Comparison of ENCODE assay signal across 15 cellular contexts in the genomic region with DNA sequence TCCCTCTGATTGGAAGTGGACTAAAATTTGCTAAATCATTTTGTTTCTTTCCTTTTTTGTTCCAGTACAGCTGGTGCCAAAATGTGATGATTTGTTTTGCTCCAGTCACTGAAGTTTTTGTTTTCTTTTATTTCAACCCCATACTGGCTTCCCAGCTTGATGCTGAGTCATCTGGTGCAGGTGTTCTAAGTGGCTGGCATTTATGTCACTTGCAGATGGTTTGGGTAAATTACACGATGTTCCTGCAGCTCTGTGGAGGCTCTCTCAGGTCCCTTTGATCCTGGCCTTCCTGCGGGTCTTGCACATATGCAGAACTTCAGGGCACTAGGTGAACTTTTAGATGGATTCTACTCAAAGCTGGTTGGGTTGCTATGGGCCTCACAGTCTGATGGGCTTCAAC.
"Had no signal": no experiment of that assay in that cellular context is flagged by ENCODE, and none has a peak within 500 bp of the region (broad histone marks: within the 10 kb centered on the region; RNA-seq: fewer than 3 reads in every experiment).

No MANE protein-coding gene starts in this region.

- H3K9me3 ChIP-seq: adrenal gland, psoas muscle, upper lobe of right lung had no signal

- H3K36me3 ChIP-seq: adrenal gland, upper lobe of right lung, WERI-Rb-1 had no signal

- H3K27me3 Mint-ChIP-seq: activated CD4-positive, alpha-beta memory T cell treated with anti-CD3 and anti-CD28 coated beads, Interleukin-2, amount 10 ng/mL, durations not matched to agents 7 days and 5 days; activated naive CD4-positive, alpha-beta T cell treated with anti-CD3 and anti-CD28 coated beads, Interleukin-2, amount 50 U/mL, for 24 hours; stimulated activated naive CD8-positive, alpha-beta T cell treated with anti-CD3 and anti-CD28 coated beads, Interleukin-15, amount 100 ng/mL, for 72 hours had no signal

- H3K27ac Mint-ChIP-seq: activated CD4-positive, alpha-beta memory T cell treated with anti-CD3 and anti-CD28 coated beads, Interleukin-2, amount 10 ng/mL, durations not matched to agents 7 days and 5 days; activated naive CD4-positive, alpha-beta T cell treated with anti-CD3 and anti-CD28 coated beads, Interleukin-2, amount 50 U/mL, for 24 hours; stimulated activated naive CD8-positive, alpha-beta T cell treated with anti-CD3 and anti-CD28 coated beads, Interleukin-15, amount 100 ng/mL, for 72 hours had no signal

- H3K4me3 Mint-ChIP-seq: activated CD4-positive, alpha-beta memory T cell treated with anti-CD3 and anti-CD28 coated beads, Interleukin-2, amount 10 ng/mL, durations not matched to agents 7 days and 5 days; activated naive CD4-positive, alpha-beta T cell treated with anti-CD3 and anti-CD28 coated beads, Interleukin-2, amount 50 U/mL, for 24 hours; activated T-cell treated with anti-CD3 and anti-CD28 coated beads, Interleukin-2, amount 50 U/mL, for 4 hours; stimulated activated naive CD8-positive, alpha-beta T cell treated with anti-CD3 and anti-CD28 coated beads, Interleukin-15, amount 100 ng/mL, for 72 hours had no signal

- H3K27ac ChIP-seq: adrenal gland, psoas muscle, upper lobe of right lung, WERI-Rb-1 had no signal

- ATAC-seq: activated T-cell treated with anti-CD3 and anti-CD28 coated beads, Interleukin-2, amount 50 U/mL, for 4 hours; esophagus mucosa; left cardiac atrium; psoas muscle; sciatic nerve; stimulated activated naive CD8-positive, alpha-beta T cell treated with anti-CD3 and anti-CD28 coated beads, Interleukin-15, amount 100 ng/mL, for 72 hours; upper lobe of right lung had no signal

- H3K4me1 ChIP-seq: adrenal gland, psoas muscle, upper lobe of right lung had no signal

- DNase-seq: activated CD4-positive, alpha-beta memory T cell treated with anti-CD3 and anti-CD28 coated beads, Interleukin-2, amount 10 ng/mL, durations not matched to agents 7 days and 5 days; activated effector memory CD4-positive, alpha-beta T cell treated with Interleukin-2 at 50 U/mL for 16 hours; activated T-cell treated with anti-CD3 and anti-CD28 coated beads, Interleukin-2, amount 50 U/mL, for 4 hours; adrenal gland; caudate nucleus; left cardiac atrium; midbrain; psoas muscle; stimulated activated naive CD8-positive, alpha-beta T cell treated with anti-CD3 and anti-CD28 coated beads, Interleukin-15, amount 100 ng/mL, for 72 hours; upper lobe of right lung; WERI-Rb-1 had no signal

- H3K27me3 ChIP-seq: adrenal gland, upper lobe of right lung had no signal

- H3K4me1 Mint-ChIP-seq: activated CD4-positive, alpha-beta memory T cell treated with anti-CD3 and anti-CD28 coated beads, Interleukin-2, amount 10 ng/mL, durations not matched to agents 7 days and 5 days; activated naive CD4-positive, alpha-beta T cell treated with anti-CD3 and anti-CD28 coated beads, Interleukin-2, amount 50 U/mL, for 24 hours; stimulated activated naive CD8-positive, alpha-beta T cell treated with anti-CD3 and anti-CD28 coated beads, Interleukin-15, amount 100 ng/mL, for 72 hours had no signal

- H3K4me3 ChIP-seq: adrenal gland, lung, psoas muscle, upper lobe of right lung had no signal
